17 cellular contexts compared by ENCODE assay signal in genomic region chr19:5655412-5655811, GRCh38. TPM values are rescaled to one million over a fixed set of nuclear protein-coding genes. Genes with fewer than 3 reads are reported as not detected.
A peak's percentile ranks its signal among the peaks of the same experiment; 100 is the strongest.
DNase-seq lines count a peak whose midpoint lies in the region; ATAC-seq and TF ChIP-seq lines count a peak whose summit lies in the region.
"Had no signal": no experiment of that assay in that cellular context is flagged by ENCODE, and none has a peak within 500 bp of the region (broad histone marks: within the 10 kb centered on the region; RNA-seq: fewer than 3 reads in every experiment).

No MANE protein-coding gene starts in this region.

- DNase-seq in activated effector memory CD4-positive, alpha-beta T cell treated with anti-CD3 and anti-CD28 coated beads, Interleukin-2, amount 50 U/mL, for 16 hours = peak; percentile 50
- no peak for DNase-seq in activated effector memory CD4-positive, alpha-beta T cell treated with Interleukin-2 at 50 U/mL for 16 hours
- DNase-seq in T-helper 17 cell = no peak
- DNase-seq in mesenteric fat pad (ENCODE audit: low spot score) = peak; percentile 47
- DNase-seq in spleen = peak; percentile 29
- DNase-seq in NCI-H2196 treated with DMSO at 0.1 percent for 48 hours (lab: John Stamatoyannopoulos, UW; ENCODE audit: unreplicated experiment) = no peak
- no peak for DNase-seq in A172 (ENCODE audit: low spot score)
- DNase-seq: Calu3; CD8-positive, alpha-beta T cell; DMS79 treated with DMSO at 0.1 percent for 48 hours; GF-D8; HCEC 1CT had no signal

- H3K27me3 Mint-ChIP-seq in T-helper 17 cell = no peaks in the 10 kb centered on the region
- H3K27me3 Mint-ChIP-seq: B cell had no signal

- H3K36me3 Mint-ChIP-seq in T-helper 17 cell (ENCODE audit: low read depth) = peaks cover 8% of the 10 kb centered on the region

- H3K27me3 ChIP-seq in spleen (replicated peaks in 1 of 7) = no peaks in the 10 kb centered on the region
- H3K27me3 ChIP-seq: BLaER1 treated with 17β-estradiol and CSF1 and Interleukin-3, amounts not matched to agents 10 nM and 100 nM had no signal

- H3K4me1 ChIP-seq in spleen = peaks cover 0 to 4% (median 0%) of the 10 kb centered on the region in 6 donors
- H3K4me1 ChIP-seq: BLaER1 treated with 17β-estradiol and CSF1 and Interleukin-3, amounts not matched to agents 10 nM and 100 nM had no signal

- TF ChIP-seq CTCF in spleen (IDR thresholded peaks at IDR 0.05 in 8 of 11, conservative IDR thresholded peaks at IDR 0.05 in 3 of 11) = no peak

- H3K36me3 ChIP-seq in spleen = peaks cover 6 to 100% (median 100%) of the 10 kb centered on the region in 6 donors

- 73 to 85% (median 81%) methylated on average over 5 of the region's 5 CpGs for WGBS in spleen, 5 donors

- H3K4me1 Mint-ChIP-seq in T-helper 17 cell = no peaks in the 10 kb centered on the region
- H3K4me1 Mint-ChIP-seq: B cell, GM23338 had no signal

- H3K27ac ChIP-seq in spleen = peak overlapping the region in 1 of 8 donors; percentile 11
- H3K27ac ChIP-seq: 22Rv1; BLaER1 treated with 17β-estradiol and CSF1 and Interleukin-3, amounts not matched to agents 10 nM and 100 nM had no signal

- ATAC-seq in T-helper 17 cell = no peak
- ATAC-seq in HG02938 (IDR thresholded peaks at IDR 0.05; ENCODE audit: unreplicated experiment) = no peak
- ATAC-seq: CD8-positive, alpha-beta T cell; GM23338 had no signal

- intact Hi-C loops in spleen (cut with DNase I; ENCODE audit: low total_unique reads) = no loop called here

- H3K4me3 Mint-ChIP-seq in T-helper 17 cell = no peak overlapping the region
- H3K4me3 Mint-ChIP-seq: B cell; CD8-positive, alpha-beta T cell; GM23338 had no signal

- peak overlapping the region; percentile 34 for H3K27ac Mint-ChIP-seq in T-helper 17 cell
- H3K27ac Mint-ChIP-seq: B cell; CD8-positive, alpha-beta T cell; GM23338 had no signal

- H3K9me3 ChIP-seq in T-helper 17 cell (ENCODE audit: control insufficient read depth, low read length, poor library complexity, severe bottlenecking) = no peaks in the 10 kb centered on the region
- no peaks in the 10 kb centered on the region for H3K9me3 ChIP-seq in spleen
- H3K9me3 ChIP-seq: BLaER1 treated with 17β-estradiol and CSF1 and Interleukin-3, amounts not matched to agents 10 nM and 100 nM had no signal

- TF ChIP-seq POLR2A in spleen (IDR thresholded peaks at IDR 0.05) = no peak

- no peak overlapping the region for H3K4me3 ChIP-seq in spleen
- H3K4me3 ChIP-seq: BLaER1 treated with 17β-estradiol and CSF1 and Interleukin-3, amounts not matched to agents 10 nM and 100 nM; GM23338 had no signal

RNA-seq across cellular contexts. Expression of gene MICOS13, which starts 24.9 kb away (rescaled TPM):
- 10 to 100 TPM; 26.9 to 27.9 TPM for total RNA-seq in T-helper 17 cell
- total RNA-seq in mesenteric fat pad = 75.4 TPM
- total RNA-seq in spleen = 10 to 100 TPM; 15.7 to 41.0 (median 36.8) TPM
- polyA plus RNA-seq in spleen = 10 to 100 TPM; 71.0 to 89.5 (median 78.0) TPM
- total RNA-seq in A172 (2014; rRNA removed; shearing (Covaris generic)) = 49.6 and 81.0 TPM in 2 replicates

RNA-seq across cellular contexts. Expression of gene HSD11B1L, which starts 25.4 kb away (rescaled TPM):
- total RNA-seq in T-helper 17 cell (1 to 10 TPM; 1.4 to 3.1 TPM), mesenteric fat pad (4.0 TPM), spleen (1 to 10 TPM; 1.9 to 8.8 (median 3.1) TPM)
- 1 to 10 TPM; 3.3 to 5.5 (median 3.8) TPM for polyA plus RNA-seq in spleen
- 24.1 and 58.4 TPM in 2 replicates for total RNA-seq in A172 (2014; rRNA removed; shearing (Covaris generic))

RNA-seq across cellular contexts. Expression of gene SAFB, which starts 32.5 kb away (rescaled TPM):
- 100 to 1,000 TPM; 173 to 183 TPM for total RNA-seq in T-helper 17 cell
- total RNA-seq in mesenteric fat pad = 69.9 TPM
- total RNA-seq in spleen = 100 to 1,000 TPM in 5 of 7 donors, 10 to 100 TPM in 2; 94.5 to 161 (median 112) TPM
- polyA plus RNA-seq in spleen = 10 to 100 TPM; 41.7 to 70.0 (median 64.8) TPM
- total RNA-seq in A172 (2014; rRNA removed; shearing (Covaris generic)) = 25.7 and 31.5 TPM in 2 replicates

RNA-seq across cellular contexts. Expression of gene SAFB2, which starts 32.8 kb away (rescaled TPM):
- total RNA-seq in T-helper 17 cell = 100 to 1,000 TPM; 241 to 255 TPM
- 64.6 TPM for total RNA-seq in mesenteric fat pad
- total RNA-seq in spleen = 100 to 1,000 TPM in 6 of 7 donors, 10 to 100 TPM in 1; 73.4 to 146 (median 117) TPM
- 10 to 100 TPM; 34.8 to 90.6 (median 60.1) TPM for polyA plus RNA-seq in spleen
- 18.5 and 22.4 TPM in 2 replicates for total RNA-seq in A172 (2014; rRNA removed; shearing (Covaris generic))

RNA-seq across cellular contexts. Expression of gene RPL36, which starts 34.7 kb away (rescaled TPM):
- total RNA-seq in T-helper 17 cell (1,000 to 10,000 TPM in 1 of 2 donors, 100 to 1,000 TPM in 1; 811 to 1,376 TPM), mesenteric fat pad (564 TPM), spleen (100 to 1,000 TPM; 294 to 922 (median 652) TPM)
- polyA plus RNA-seq in spleen = 1,000 to 10,000 TPM; 2,501 to 2,825 (median 2,795) TPM
- total RNA-seq in A172 (2014; rRNA removed; shearing (Covaris generic)) = 782 and 864 TPM in 2 replicates

Comparison
In these comparisons a context has a peak if more than half of its experiments do, and no peak if none do; other contexts are left out.
1. DNase-seq: peak in activated effector memory CD4-positive, alpha-beta T cell treated with anti-CD3 and anti-CD28 coated beads, Interleukin-2, amount 50 U/mL, for 16 hours (single experiment), mesenteric fat pad (single experiment) and spleen (single experiment); none in activated effector memory CD4-positive, alpha-beta T cell treated with Interleukin-2 at 50 U/mL for 16 hours (single experiment), T-helper 17 cell (0 of 3), NCI-H2196 treated with DMSO at 0.1 percent for 48 hours (single experiment) and A172 (single experiment).